ENCODE assay signal across 8 cellular contexts in the genomic region with DNA sequence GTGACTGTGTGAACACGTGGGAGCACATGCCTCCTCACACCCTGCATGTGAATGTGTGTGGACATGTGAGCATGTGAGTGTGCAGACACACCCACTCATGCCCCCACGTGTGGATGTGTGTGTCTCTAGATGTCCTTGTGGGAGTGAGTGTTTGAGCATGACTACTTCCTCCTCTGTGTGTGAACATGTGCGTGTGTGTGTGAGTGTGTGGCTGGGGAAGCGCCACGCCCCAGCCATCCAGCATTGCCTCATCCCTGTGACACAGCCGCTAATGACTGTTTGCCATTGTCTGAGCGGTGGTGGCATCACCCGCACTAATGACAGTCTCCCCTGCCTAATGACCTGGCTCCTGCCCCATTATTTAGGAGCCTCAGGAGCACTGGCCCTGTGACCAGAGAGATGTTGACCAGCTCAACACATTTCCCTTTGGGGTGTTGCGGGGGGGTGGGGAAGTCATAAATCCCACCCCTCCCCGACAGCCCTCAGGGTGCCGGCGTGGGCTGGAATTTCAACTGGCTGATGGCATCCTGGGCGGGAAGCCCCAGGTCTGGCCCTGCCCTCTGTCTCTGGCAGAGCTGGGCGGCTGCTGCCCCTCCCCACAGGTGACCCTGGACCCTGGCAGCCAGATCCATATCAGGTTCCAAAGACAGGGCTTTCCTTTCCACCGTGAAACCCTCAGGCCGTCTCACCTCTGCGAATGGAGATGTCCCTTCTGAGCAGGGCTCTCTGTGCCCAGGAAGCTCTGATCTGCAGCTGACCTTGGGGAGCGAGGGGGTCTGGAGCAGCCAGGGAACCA. TPM values are rescaled to one million over a fixed set of nuclear protein-coding genes. Genes with fewer than 3 reads are reported as not detected.
DNase-seq lines count a peak whose midpoint lies in the region; ATAC-seq and TF ChIP-seq lines count a peak whose summit lies in the region.

No MANE protein-coding gene starts in this region.

- peak; percentile 78 for DNase-seq in DMS153 treated with DMSO at 0.1 percent for 48 hours (lab: John Stamatoyannopoulos, UW; ENCODE audit: unreplicated experiment)
- DNase-seq in NCI-H1092 (lab: John Stamatoyannopoulos, UW) = peak; percentile 19
- peak; percentile 69 for DNase-seq in Right ventricle myocardium superior
- peak; percentile 31 for DNase-seq in putamen (ENCODE audit: low spot score)
- DNase-seq in activated gamma-delta T cell (lab: John Stamatoyannopoulos, UW) = no peak

- no peak for TF ChIP-seq CTCF in VCaP (conservative IDR thresholded peaks at IDR 0.05)

- intact Hi-C loops in Right ventricle myocardium superior (cut with DNase I) = no loop called here

- H3K27ac ChIP-seq in VCaP = peak overlapping the region; percentile 33; the same call in 1 of the 2 replicates

- ATAC-seq in Right ventricle myocardium superior (ENCODE audit: poor library complexity) = peak; percentile 8
- ATAC-seq in HG03432 (IDR thresholded peaks at IDR 0.05; ENCODE audit: unreplicated experiment) = no peak
- ATAC-seq in GM21360 (IDR thresholded peaks at IDR 0.05; ENCODE audit: unreplicated experiment) = no peak

RNA-seq across cellular contexts. Expression of gene KRT80, which starts 11.5 kb away (rescaled TPM):
- total RNA-seq in Right ventricle myocardium superior = not detected

RNA-seq across cellular contexts. Expression of gene KRT7, which starts 29.7 kb away (rescaled TPM):
- total RNA-seq in Right ventricle myocardium superior = 0.59 TPM
